In the genomic region with DNA sequence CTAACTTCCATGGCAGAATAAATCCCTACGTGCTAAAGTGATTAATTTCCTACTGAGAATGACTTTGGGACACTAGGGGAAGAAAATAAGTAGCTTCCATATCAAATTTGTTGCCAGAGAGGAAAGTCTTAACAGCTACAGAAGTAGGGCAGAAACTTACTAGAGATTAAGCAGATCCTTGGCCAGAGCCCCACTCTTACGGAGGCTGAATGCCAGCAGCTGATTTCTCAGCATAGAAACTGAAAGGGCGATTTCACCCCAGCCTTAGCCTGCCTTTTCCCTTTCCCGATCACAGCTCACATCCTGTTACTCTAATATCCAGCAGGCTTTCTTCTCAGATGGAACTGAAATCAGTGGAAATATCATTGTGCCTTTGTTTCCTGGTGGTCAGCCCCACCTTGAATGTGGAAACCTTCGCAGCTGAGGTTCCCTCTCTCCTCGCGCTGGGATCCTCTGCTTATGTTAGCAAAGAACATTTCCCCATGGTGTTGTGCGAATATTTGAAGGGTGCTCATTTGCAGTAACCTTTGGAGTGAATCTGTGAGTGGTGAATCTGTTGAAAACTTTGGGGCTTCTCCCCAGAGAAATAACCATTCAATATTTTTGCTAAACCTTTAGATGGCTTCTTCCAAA, we compare ENCODE assay signal across 8 cellular contexts. TPM values are rescaled to one million over a fixed set of nuclear protein-coding genes. Genes with fewer than 3 reads are reported as not detected.
DNase-seq lines count a peak whose midpoint lies in the region; ATAC-seq and TF ChIP-seq lines count a peak whose summit lies in the region.

No MANE protein-coding gene starts in this region.

- H3K4me1 ChIP-seq in right lobe of liver = no peaks in the 10 kb centered on the region

- H3K4me3 ChIP-seq in right lobe of liver = peak overlapping the region in 2 of 3 donors; percentile 20 to 25

- DNase-seq in M059J (ENCODE audit: low read depth) = peak; percentile 38
- DNase-seq in dermis microvascular lymphatic vessel endothelial cell (ENCODE audit: low read depth in 2 of 2) = peak; percentile 17 to 60
- peak in 2 of 3 donors; percentile 31 to 61 for DNase-seq in right lobe of liver
- peak; percentile 59 for DNase-seq in stromal cell of bone marrow (ENCODE audit: low read depth)
- DNase-seq in NCI-H2196 (lab: John Stamatoyannopoulos, UW; ENCODE audit: unreplicated experiment) = no peak

- no peak for TF ChIP-seq POLR2A in right lobe of liver (IDR thresholded peaks at IDR 0.05)

- H3K27me3 ChIP-seq in right lobe of liver = no peaks in the 10 kb centered on the region

- peak overlapping the region in 1 of 3 donors; percentile 33 for H3K27ac ChIP-seq in right lobe of liver

- WGBS in right lobe of liver (ENCODE audit: insufficient coverage, low coverage, low lambda C conversion rate, missing lambda C conversion rate) = 17% methylated on average over 7 of the region's 8 CpGs

- TF ChIP-seq CTCF in right lobe of liver (IDR thresholded peaks at IDR 0.05) = no peak

- intact Hi-C loops in right lobe of liver (cut with DNase I) = no loop called here

- H3K36me3 ChIP-seq in right lobe of liver = no peaks in the 10 kb centered on the region

- H3K9me3 ChIP-seq in right lobe of liver = no peaks in the 10 kb centered on the region

- ATAC-seq in right lobe of liver (peak; percentile 88 to 97 (median 96)), HG03095 (IDR thresholded peaks at IDR 0.05; ENCODE audit: unreplicated experiment) (no peak), HG03342 (IDR thresholded peaks at IDR 0.05; ENCODE audit: unreplicated experiment) (no peak), GM18873 (IDR thresholded peaks at IDR 0.05; ENCODE audit: low FRiP score, unreplicated experiment) (no peak)

RNA-seq across cellular contexts. Expression of a gene that starts 8.4 kb away (rescaled TPM):
- 0.22 and 0.64 TPM in 2 replicates for total RNA-seq in M059J (2014; rRNA removed; shearing (Covaris generic))
- total RNA-seq in dermis microvascular lymphatic vessel endothelial cell (4.6 and 7.7 TPM in 2 replicates), right lobe of liver (1 to 10 TPM in 1 of 6 experiments, under 1 TPM in 5; 0.22 to 1.0 (median 0.51) TPM)

Comparison
In these comparisons a context has a peak if more than half of its experiments do, and no peak if none do; other contexts are left out.
1. ATAC-seq: peak in right lobe of liver (4 of 4); none in HG03095 (single experiment), HG03342 (single experiment) and GM18873 (single experiment).